In genomic region chr12:28568083-28568482, GRCh38 we compare ENCODE assay signal across 11 cellular contexts.
DNase-seq lines count a peak whose midpoint lies in the region; ATAC-seq and TF ChIP-seq lines count a peak whose summit lies in the region.
"Had no signal": no experiment of that assay in that cellular context is flagged by ENCODE, and none has a peak within 500 bp of the region (broad histone marks: within the 10 kb centered on the region; RNA-seq: fewer than 3 reads in every experiment).

No MANE protein-coding gene starts in this region.

- H3K27me3 ChIP-seq in foreskin keratinocyte (no peaks in the 10 kb centered on the region), uterus (no peaks in the 10 kb centered on the region)

- H3K4me3 ChIP-seq in HFF-Myc (replicated peaks; ENCODE audit: low read depth, low read length) (no peak overlapping the region), uterus (no peak overlapping the region)

- no peaks in the 10 kb centered on the region for H3K36me3 ChIP-seq in uterus

- DNase-seq in HFF-Myc (ENCODE audit: extremely low read depth, low read depth) (peak; percentile 93), amniotic epithelial cell (ENCODE audit: low read depth) (peak; percentile 98), foreskin keratinocyte (peak in 1 of 2 donors; percentile 62), uterus (peak in 1 of 2 donors; percentile 30)
- no peak for DNase-seq in stimulated activated CD4-positive, alpha-beta T cell treated with anti-CD3 and anti-CD28 coated beads, Interleukin-4, amount 100 ng/mL, for 1 hour
- DNase-seq: activated CD8-positive, alpha-beta memory T cell treated with anti-CD3 and anti-CD28 coated beads for 24 hours; left colon; NCI-H510A treated with DMSO at 0.1 percent for 48 hours; stimulated activated CD4-positive, alpha-beta T cell treated with anti-CD3 and anti-CD28 coated beads, Interleukin-1b, Interleukin-23, amount 100 ng/mL, for 48 hours had no signal

- no peaks in the 10 kb centered on the region for H3K9me3 ChIP-seq in uterus

- ATAC-seq in foreskin keratinocyte (peak; percentile 87), HG02938 (IDR thresholded peaks at IDR 0.05; ENCODE audit: unreplicated experiment) (no peak), GM21423 (IDR thresholded peaks at IDR 0.05; ENCODE audit: unreplicated experiment) (no peak)
- ATAC-seq: left colon had no signal

- intact Hi-C loops in uterus (cut with DNase I; ENCODE audit: low total_unique reads): no loop called here

- no peaks in the 10 kb centered on the region for H3K4me1 ChIP-seq in foreskin keratinocyte
- H3K4me1 ChIP-seq in uterus: no peaks in the 10 kb centered on the region

- TF ChIP-seq CTCF in HFF-Myc (IDR thresholded peaks at IDR 0.05; ENCODE audit: low read depth, low read length, missing control alignments) (no peak), foreskin keratinocyte (conservative IDR thresholded peaks at IDR 0.05) (no peak), uterus (IDR thresholded peaks at IDR 0.05) (no peak)

- no peak for TF ChIP-seq POLR2A in uterus (IDR thresholded peaks at IDR 0.05)

- no peak overlapping the region for H3K27ac ChIP-seq in foreskin keratinocyte
- H3K27ac ChIP-seq in uterus: peak overlapping the region; percentile 45 to 59
